In the genomic region with DNA sequence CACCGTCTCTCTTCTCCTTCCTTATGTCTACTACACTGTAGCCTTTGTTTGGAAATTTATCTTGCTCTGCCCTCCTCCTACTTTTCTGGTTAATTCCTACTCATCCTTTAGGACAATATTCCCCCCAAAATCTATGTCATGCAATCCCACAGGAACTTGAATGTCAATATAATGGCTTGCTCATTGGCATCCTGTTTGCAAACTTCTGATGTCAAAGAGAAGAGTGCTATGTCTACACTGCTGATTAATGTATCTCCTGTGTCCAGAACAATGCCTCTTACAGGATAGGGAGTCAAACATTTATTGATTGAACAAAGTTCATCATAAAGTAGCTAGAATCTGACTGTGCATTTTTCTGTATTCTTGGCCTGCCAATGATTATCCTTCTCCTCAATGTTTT, we compare ENCODE assay signal across 38 cellular contexts. TPM values are rescaled to one million over a fixed set of nuclear protein-coding genes. Genes with fewer than 3 reads are reported as not detected.
"Had no signal": no experiment of that assay in that cellular context is flagged by ENCODE, and none has a peak within 500 bp of the region (broad histone marks: within the 10 kb centered on the region; RNA-seq: fewer than 3 reads in every experiment).

No MANE protein-coding gene starts in this region.

- H3K36me3 ChIP-seq: adrenal gland, brain microvascular endothelial cell, breast epithelium had no signal

- H3K36me3 Mint-ChIP-seq: activated naive CD4-positive, alpha-beta T cell treated with anti-CD3 and anti-CD28 coated beads, Interleukin-2, amount 50 U/mL, for 72 hours; activated naive CD8-positive, alpha-beta T cell treated with anti-CD3 and anti-CD28 coated beads for 36 hours had no signal

- H3K4me1 ChIP-seq: adrenal gland, breast epithelium had no signal

- H3K27ac ChIP-seq: adrenal gland, body of pancreas, brain microvascular endothelial cell, breast epithelium, VCaP had no signal

- ATAC-seq: activated CD8-positive, alpha-beta T cell treated with anti-CD3 and anti-CD28 coated beads for 36 hours; activated naive CD4-positive, alpha-beta T cell treated with anti-CD3 and anti-CD28 coated beads, Interleukin-2, amount 50 U/mL, for 72 hours; activated T-helper 17 cell treated with anti-CD3 and anti-CD28 coated beads, Interleukin-2, amount 50 U/mL, for 72 hours; body of pancreas had no signal

- H3K27ac Mint-ChIP-seq: activated B cell treated with CpG ODN at 0.5 μM for 24 hours; activated CD4-positive, alpha-beta memory T cell treated with anti-CD3 and anti-CD28 coated beads for 36 hours; activated CD4-positive, alpha-beta T cell treated with anti-CD3 and anti-CD28 coated beads, Interleukin-2, amount 10 ng/mL, durations not matched to agents 24 days and 14 days; activated CD8-positive, alpha-beta T cell treated with anti-CD3 and anti-CD28 coated beads for 36 hours; activated naive CD4-positive, alpha-beta T cell treated with anti-CD3 and anti-CD28 coated beads for 36 hours; activated naive CD8-positive, alpha-beta T cell treated with anti-CD3 and anti-CD28 coated beads for 36 hours; activated T-helper 1 cell treated with anti-CD3 and anti-CD28 coated beads, Interleukin-12 subunit alpha, Interleukin-12 subunit beta, Interleukin-2, Interleukin-4 antibody, amounts not matched to agents 30 ng/mL and 10 ng/mL and 1 ng/mL, durations not matched to agents 14 hours and 24 hours and 36 hours; activated T-helper 17 cell treated with anti-CD3 and anti-CD28 coated beads, Interleukin-2, amount 50 U/mL, for 72 hours; T-helper 1 cell treated with Interleukin-12 subunit alpha and Interleukin-12 subunit beta and Interleukin-4 antibody, amounts not matched to agents 30 μg/mL and 1 μg/mL, for 36 hours; T-helper 2 cell treated with Interferon-gamma antibody and Interleukin-4, amounts not matched to agents 5 μg/mL and 100 μg/mL, for 36 hours had no signal

- H3K4me1 Mint-ChIP-seq: activated CD4-positive, alpha-beta T cell treated with anti-CD3 and anti-CD28 coated beads, Interleukin-2, amount 10 ng/mL, durations not matched to agents 24 days and 14 days had no signal

- H3K27me3 Mint-ChIP-seq: activated B cell treated with CpG ODN at 0.5 μM for 24 hours; activated CD4-positive, alpha-beta memory T cell treated with anti-CD3 and anti-CD28 coated beads for 36 hours; activated CD4-positive, alpha-beta T cell treated with anti-CD3 and anti-CD28 coated beads, Interleukin-2, amount 10 ng/mL, durations not matched to agents 24 days and 14 days; activated CD8-positive, alpha-beta T cell treated with anti-CD3 and anti-CD28 coated beads for 36 hours; activated naive CD8-positive, alpha-beta T cell treated with anti-CD3 and anti-CD28 coated beads for 36 hours; activated T-helper 17 cell treated with anti-CD3 and anti-CD28 coated beads, Interleukin-2, amount 50 U/mL, for 72 hours had no signal

- H3K9me3 ChIP-seq: adrenal gland, body of pancreas, breast epithelium had no signal

- H3K4me3 Mint-ChIP-seq: activated B cell treated with CpG ODN at 0.5 μM for 24 hours; activated CD4-positive, alpha-beta memory T cell treated with anti-CD3 and anti-CD28 coated beads for 36 hours; activated CD4-positive, alpha-beta T cell treated with anti-CD3 and anti-CD28 coated beads, Interleukin-2, amount 10 ng/mL, durations not matched to agents 24 days and 14 days; activated CD8-positive, alpha-beta T cell treated with anti-CD3 and anti-CD28 coated beads for 36 hours; activated naive CD4-positive, alpha-beta T cell treated with anti-CD3 and anti-CD28 coated beads for 36 hours; activated naive CD8-positive, alpha-beta T cell treated with anti-CD3 and anti-CD28 coated beads for 36 hours; activated T-helper 1 cell treated with anti-CD3 and anti-CD28 coated beads, Interleukin-12 subunit alpha, Interleukin-12 subunit beta, Interleukin-2, Interleukin-4 antibody, amounts not matched to agents 30 ng/mL and 10 ng/mL and 1 ng/mL, durations not matched to agents 14 hours and 24 hours and 36 hours; activated T-helper 17 cell treated with anti-CD3 and anti-CD28 coated beads, Interleukin-2, amount 50 U/mL, for 72 hours; T-helper 1 cell treated with Interleukin-12 subunit alpha and Interleukin-12 subunit beta and Interleukin-4 antibody, amounts not matched to agents 30 μg/mL and 1 μg/mL, for 36 hours; T-helper 2 cell treated with Interferon-gamma antibody and Interleukin-4, amounts not matched to agents 5 μg/mL and 100 μg/mL, for 36 hours had no signal

- H3K27me3 ChIP-seq: body of pancreas, brain microvascular endothelial cell, breast epithelium had no signal

- H3K9me3 Mint-ChIP-seq: activated B cell treated with CpG ODN at 0.5 μM for 24 hours; activated CD4-positive, alpha-beta memory T cell treated with anti-CD3 and anti-CD28 coated beads for 36 hours; activated CD4-positive, alpha-beta T cell treated with anti-CD3 and anti-CD28 coated beads, Interleukin-2, amount 10 ng/mL, durations not matched to agents 24 days and 14 days; activated CD8-positive, alpha-beta T cell treated with anti-CD3 and anti-CD28 coated beads for 36 hours; activated naive CD4-positive, alpha-beta T cell treated with anti-CD3 and anti-CD28 coated beads for 36 hours; activated naive CD4-positive, alpha-beta T cell treated with anti-CD3 and anti-CD28 coated beads, Interleukin-2, amount 50 U/mL, for 72 hours; activated naive CD8-positive, alpha-beta T cell treated with anti-CD3 and anti-CD28 coated beads for 36 hours; activated T-helper 1 cell treated with anti-CD3 and anti-CD28 coated beads, Interleukin-12 subunit alpha, Interleukin-12 subunit beta, Interleukin-2, Interleukin-4 antibody, amounts not matched to agents 30 ng/mL and 10 ng/mL and 1 ng/mL, durations not matched to agents 14 hours and 24 hours and 36 hours; activated T-helper 17 cell treated with anti-CD3 and anti-CD28 coated beads, Interleukin-2, amount 50 U/mL, for 72 hours; T-helper 1 cell treated with Interleukin-12 subunit alpha and Interleukin-12 subunit beta and Interleukin-4 antibody, amounts not matched to agents 30 μg/mL and 1 μg/mL, for 36 hours; T-helper 2 cell treated with Interferon-gamma antibody and Interleukin-4, amounts not matched to agents 5 μg/mL and 100 μg/mL, for 36 hours had no signal

- FAIRE-seq: astrocyte, TTC549 had no signal

- H3K4me3 ChIP-seq: adrenal gland, body of pancreas, breast epithelium had no signal

- DNase-seq: activated B cell treated with CpG ODN at 0.5 μM for 24 hours; activated CD4-positive, alpha-beta memory T cell treated with anti-CD3 and anti-CD28 coated beads for 36 hours; activated CD4-positive, alpha-beta T cell treated with anti-CD3 and anti-CD28 coated beads for 4 hours; activated CD4-positive, alpha-beta T cell treated with anti-CD3 and anti-CD28 coated beads, Interleukin-2, amount 10 ng/mL, durations not matched to agents 24 days and 14 days; activated CD4-positive, alpha-beta T cell treated with anti-CD3 and anti-CD28 coated beads, Interleukin-2, amount 50 U/mL, for 1 hour; activated CD4-positive, alpha-beta T cell treated with anti-CD3 and anti-CD28 coated beads, Interleukin-2, amount 50 U/mL, for 4 hours; activated CD4-positive, CD25-positive, alpha-beta regulatory T cell treated with anti-CD3 and anti-CD28 coated beads, Interleukin-2, amount 50 U/mL, for 72 hours; activated CD8-positive, alpha-beta memory T cell treated with anti-CD3 and anti-CD28 coated beads, Interleukin-2, amount 50 U/mL, for 4 hours; activated CD8-positive, alpha-beta T cell treated with anti-CD3 and anti-CD28 coated beads for 36 hours; activated effector memory CD4-positive, alpha-beta T cell treated with anti-CD3 and anti-CD28 coated beads, Interleukin-2, amount 50 U/mL, for 16 hours; activated gamma-delta T cell treated with Interleukin-2 at 50 U/mL for 16 hours; activated naive CD4-positive, alpha-beta T cell; activated naive CD4-positive, alpha-beta T cell treated with anti-CD3 and anti-CD28 coated beads for 36 hours; activated naive CD4-positive, alpha-beta T cell treated with anti-CD3 and anti-CD28 coated beads, Interleukin-2, amount 50 U/mL, for 16 hours; activated naive CD8-positive, alpha-beta T cell treated with anti-CD3 and anti-CD28 coated beads for 36 hours; activated T-cell treated with anti-CD3 and anti-CD28 coated beads for 4 hours; activated T-cell treated with anti-CD3 and anti-CD28 coated beads, Interleukin-2, amount 50 U/mL, for 1 hour; activated T-cell treated with anti-CD3 and anti-CD28 coated beads, Interleukin-2, amount 50 U/mL, for 48 hours; adrenal gland; amniotic stem cell; aorta; body of pancreas; brain microvascular endothelial cell; central memory CD4-positive, alpha-beta T cell; cerebellar nuclear complex; T-helper 1 cell; T-helper 2 cell; T-helper 9 cell had no signal

RNA-seq across cellular contexts. Expression of gene SIDT1, which starts 22.8 kb away (rescaled TPM):
- total RNA-seq: astrocyte, chondrocyte had no signal
